5 cellular contexts compared by ENCODE assay signal in genomic region chrX:9784317-9784716, GRCh38. TPM values are rescaled to one million over a fixed set of nuclear protein-coding genes. Genes with fewer than 3 reads are reported as not detected.
"Had no signal": no experiment of that assay in that cellular context is flagged by ENCODE, and none has a peak within 500 bp of the region (broad histone marks: within the 10 kb centered on the region; RNA-seq: fewer than 3 reads in every experiment).

No MANE protein-coding gene starts in this region.

RNA-seq across cellular contexts. Expression of gene SHROOM2, which starts 1.9 kb away (rescaled TPM):
- polyA plus RNA-seq: SK-N-SH had no signal

RNA-seq across cellular contexts. Expression of gene GPR143, which starts 18.7 kb away (rescaled TPM):
- total RNA-seq: NCI-H460, Peyer's patch, Right ventricle myocardium superior, SJSA1 had no signal
- polyA plus RNA-seq: SK-N-SH had no signal
